12 cellular contexts compared by ENCODE assay signal in genomic region chr18:34121157-34121807, GRCh38.
DNase-seq lines count a peak whose midpoint lies in the region; ATAC-seq and TF ChIP-seq lines count a peak whose summit lies in the region.
"Had no signal": no experiment of that assay in that cellular context is flagged by ENCODE, and none has a peak within 500 bp of the region (broad histone marks: within the 10 kb centered on the region; RNA-seq: fewer than 3 reads in every experiment).

No MANE protein-coding gene starts in this region.

- H3K4me1 ChIP-seq in Karpas-422 (ENCODE audit: low read length) (peaks cover 25% of the 10 kb centered on the region), left lung (peaks cover 0 to 5% of the 10 kb centered on the region in 2 donors)

- no peaks in the 10 kb centered on the region for H3K9me3 ChIP-seq in Karpas-422 (ENCODE audit: low read length)
- no peaks in the 10 kb centered on the region for H3K9me3 ChIP-seq in left lung

- no peak overlapping the region for H3K9ac ChIP-seq in Karpas-422 (ENCODE audit: low read length)

- no peak overlapping the region for H3K27ac ChIP-seq in Karpas-422 (ENCODE audit: low read length)
- H3K27ac ChIP-seq in left lung = peak overlapping the region; percentile 1 to 14

- in situ Hi-C loops in astrocyte of the spinal cord (cut with HindIII; ENCODE audit: low sequenced_read_pairs) = no loop called here

- no peaks in the 10 kb centered on the region for H3K9me2 ChIP-seq in Karpas-422 (replicated peaks; ENCODE audit: insufficient read depth, low read length)

- no peaks in the 10 kb centered on the region for H4K20me1 ChIP-seq in Karpas-422 (ENCODE audit: insufficient read depth, low read depth, low read length)

- ATAC-seq in left lung (peak; percentile 90), HG02981 (IDR thresholded peaks at IDR 0.05; ENCODE audit: unreplicated experiment) (no peak)
- ATAC-seq: activated naive CD4-positive, alpha-beta T cell treated with anti-CD3 and anti-CD28 coated beads, Interleukin-2, amount 50 U/mL, for 72 hours had no signal

- H3K27me3 ChIP-seq in Karpas-422 (ENCODE audit: low read length) = no peaks in the 10 kb centered on the region
- H3K27me3 ChIP-seq in left lung = no peaks in the 10 kb centered on the region

- H3K4me2 ChIP-seq in Karpas-422 (ENCODE audit: low read depth, low read length, poor library complexity, severe bottlenecking) = peak overlapping the region; percentile 49

- H3K79me2 ChIP-seq in Karpas-422 (ENCODE audit: low read length) = no peaks in the 10 kb centered on the region

- DNase-seq in AG10803 (ENCODE audit: low read depth) (peak; percentile 33), Karpas-422 (peak; percentile 57), astrocyte of the spinal cord (ENCODE audit: low read depth, low spot score) (peak; percentile 67), left lung (no peak), dermis blood vessel endothelial cell (no peak), head of caudate nucleus (no peak)
- no peak for DNase-seq in stimulated activated CD4-positive, alpha-beta T cell treated with anti-CD3 and anti-CD28 coated beads, Interleukin-12 subunit alpha, Interleukin-12 subunit beta, amount 100 ng/mL, for 4 hours
- DNase-seq: activated CD4-positive, alpha-beta T cell treated with anti-CD3 and anti-CD28 coated beads for 4 hours; CD4-positive, CD25-positive, alpha-beta regulatory T cell; stimulated activated CD4-positive, alpha-beta T cell treated with anti-CD3 and anti-CD28 coated beads, Interleukin-1b, Interleukin-23, amount 100 ng/mL, for 48 hours had no signal

- no peak for TF ChIP-seq CTCF in AG10803 (conservative IDR thresholded peaks at IDR 0.05; ENCODE audit: low read length)
- TF ChIP-seq CTCF in astrocyte of the spinal cord (IDR thresholded peaks at IDR 0.05; ENCODE audit: low read depth, low read length) = no peak
- no peak for TF ChIP-seq CTCF in left lung (IDR thresholded peaks at IDR 0.05)

- intact Hi-C loops in left lung (cut with DNase I) (no loop called here), head of caudate nucleus (cut with DNase I) (loop anchor here (5.0 kb wide), 1 partner anchor 201 kb away; no protein-coding TSS in a partner anchor)

- H2AFZ ChIP-seq in Karpas-422 (ENCODE audit: low read length) = peak overlapping the region; percentile 15

- H3K4me3 ChIP-seq in AG10803 (ENCODE audit: low read length) (no peak overlapping the region), Karpas-422 (ENCODE audit: low read length) (peak overlapping the region; percentile 2; the same call in 1 of the 2 replicates), astrocyte of the spinal cord (ENCODE audit: low read depth, low read length) (no peak overlapping the region), left lung (no peak overlapping the region)

- H3K36me3 ChIP-seq in Karpas-422 (ENCODE audit: insufficient read depth, low read length) (no peaks in the 10 kb centered on the region), left lung (no peaks in the 10 kb centered on the region)

Comparison
In these comparisons a context has a peak if more than half of its experiments do, and no peak if none do; other contexts are left out.
1. DNase-seq: peak in AG10803 (single experiment), Karpas-422 (single experiment) and astrocyte of the spinal cord (single experiment); none in left lung (0 of 2), stimulated activated CD4-positive, alpha-beta T cell treated with anti-CD3 and anti-CD28 coated beads, Interleukin-12 subunit alpha, Interleukin-12 subunit beta, amount 100 ng/mL, for 4 hours (single experiment), dermis blood vessel endothelial cell (single experiment) and head of caudate nucleus (0 of 42).